In the genomic region with DNA sequence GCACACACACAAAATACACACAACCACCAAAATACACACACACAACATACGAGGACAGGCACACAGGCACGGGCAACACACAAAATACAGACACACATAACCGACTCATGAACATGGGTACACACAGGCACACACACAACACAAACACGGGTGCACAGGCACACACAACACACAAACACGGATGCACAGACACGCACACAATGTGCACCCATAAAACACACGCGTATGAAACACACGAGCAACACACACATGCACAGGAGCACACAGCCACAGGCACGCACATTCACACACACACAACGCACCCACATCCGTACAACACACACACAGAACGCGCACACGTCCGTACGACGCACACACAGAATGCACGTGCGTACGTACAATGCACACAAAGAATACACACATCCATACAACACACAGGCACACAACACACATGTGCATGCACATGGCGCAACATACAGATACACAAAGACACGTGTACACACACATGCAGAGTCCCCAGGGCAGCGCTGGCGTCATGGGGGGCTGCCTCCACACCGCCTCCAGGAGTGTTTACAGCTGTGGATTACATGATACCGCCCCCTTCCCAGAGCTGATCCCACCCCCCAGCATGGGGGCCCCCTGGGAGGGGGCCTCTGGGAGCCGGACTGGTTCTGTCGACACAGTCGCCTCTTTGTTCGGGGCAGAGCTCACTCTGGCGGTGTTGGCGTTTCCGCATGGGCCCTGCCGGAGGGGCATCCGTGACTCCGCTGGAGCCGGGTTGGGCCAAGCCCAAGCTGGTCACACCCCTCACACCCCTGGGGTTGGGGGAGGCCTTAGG, we compare ENCODE assay signal across 8 cellular contexts. TPM values are rescaled to one million over a fixed set of nuclear protein-coding genes. Genes with fewer than 3 reads are reported as not detected.
DNase-seq lines count a peak whose midpoint lies in the region; ATAC-seq and TF ChIP-seq lines count a peak whose summit lies in the region.

No MANE protein-coding gene starts in this region.

- H3K4me3 ChIP-seq in Caco-2 (ENCODE audit: low read depth, low read length) (no peak overlapping the region), SJCRH30 (peak overlapping the region; percentile 89), fibroblast of mammary gland (ENCODE audit: control insufficient read depth, low read depth, low read length) (peak overlapping the region; percentile 84), rectal smooth muscle tissue (ENCODE audit: low read length) (peak overlapping the region; percentile 11)

- no TSS peak for BruUV-seq in Caco-2 (replicated peaks; lab: Mats Ljungman, UMichigan)

- H3K27me3 Mint-ChIP-seq in Caco-2 (ENCODE audit: insufficient read depth, unreplicated experiment): no peaks in the 10 kb centered on the region

- H3K27me3 ChIP-seq in Caco-2 (replicated peaks; ENCODE audit: control insufficient read depth, insufficient read depth, low read length) (no peaks in the 10 kb centered on the region), SJCRH30 (no peaks in the 10 kb centered on the region), rectal smooth muscle tissue (ENCODE audit: control insufficient read depth, insufficient read depth, low read length) (no peaks in the 10 kb centered on the region)

- CTCF ChIA-PET in Caco-2 (lab: Charles Lee): no interaction called here

- H3K36me3 Mint-ChIP-seq in Caco-2 (ENCODE audit: insufficient read depth, unreplicated experiment): peaks cover 17% of the 10 kb centered on the region

- H3K36me3 ChIP-seq in Caco-2 (ENCODE audit: control insufficient read depth, insufficient read depth, low read length) (no peaks in the 10 kb centered on the region), SJCRH30 (peaks cover 24% of the 10 kb centered on the region), rectal smooth muscle tissue (ENCODE audit: control insufficient read depth, insufficient read depth, low read length) (peaks cover 4% of the 10 kb centered on the region)

- H3K4me1 Mint-ChIP-seq in Caco-2 (ENCODE audit: low read depth, unreplicated experiment): peaks cover 9% of the 10 kb centered on the region

- ATAC-seq in HG02840 (IDR thresholded peaks at IDR 0.05; ENCODE audit: low FRiP score, unreplicated experiment) (no peak), GM21717 (IDR thresholded peaks at IDR 0.05; ENCODE audit: unreplicated experiment) (no peak)

- peak overlapping the region; percentile 100 for H3K27ac ChIP-seq in SJCRH30
- peak overlapping the region; percentile 86 for H3K27ac ChIP-seq in rectal smooth muscle tissue (ENCODE audit: low read depth, low read length)

- peak overlapping the region; percentile 42 for H3K4me3 Mint-ChIP-seq in Caco-2 (ENCODE audit: unreplicated experiment)

- H3K9me3 ChIP-seq in Caco-2 (no peaks in the 10 kb centered on the region), SJCRH30 (replicated peaks) (no peaks in the 10 kb centered on the region)

- DNase-seq in Caco-2: no peak
- peak; percentile 80 to 81 for DNase-seq in SJCRH30
- no peak for DNase-seq in fibroblast of mammary gland (ENCODE audit: low read depth)
- no peak for DNase-seq in SHP77 treated with DMSO at 0.1 percent for 48 hours (lab: John Stamatoyannopoulos, UW)
- no peak for DNase-seq in effector CD8-positive, alpha-beta T cell (lab: John Stamatoyannopoulos, UW)

- H3K27ac Mint-ChIP-seq in Caco-2 (ENCODE audit: unreplicated experiment): peak overlapping the region; percentile 7

- H3K4me1 ChIP-seq in Caco-2 (0 out of 2 replicates have a peak, but pooled peaks cover 3% of the 10 kb centered on the region), SJCRH30 (peaks cover 14% of the 10 kb centered on the region; the same call in 1 of the 2 replicates), rectal smooth muscle tissue (ENCODE audit: control insufficient read depth, insufficient read depth, low read length) (peaks cover 33% of the 10 kb centered on the region)

- H3K9me3 Mint-ChIP-seq in Caco-2 (ENCODE audit: unreplicated experiment): no peaks in the 10 kb centered on the region

- POLR2A ChIA-PET in Caco-2 (lab: Charles Lee): no interaction called here

- no peak overlapping the region for H3K9ac ChIP-seq in rectal smooth muscle tissue (ENCODE audit: low read length)

- no peak for TF ChIP-seq CTCF in Caco-2 (IDR thresholded peaks at IDR 0.05; ENCODE audit: insufficient read depth in 1 of 2, low read depth in 1 of 2, low read length in 1 of 2, severe bottlenecking in 1 of 2, unreplicated experiment in 1 of 2)
- TF ChIP-seq CTCF in fibroblast of mammary gland (conservative IDR thresholded peaks at IDR 0.05; ENCODE audit: control insufficient read depth, insufficient read depth, low read depth, low read length): no peak

- intact Hi-C loops in Caco-2 (cut with micrococcal nuclease; ENCODE audit: unreplicated experiment): no loop called here

RNA-seq across cellular contexts. Expression of gene SBNO2, which starts 2.9 kb away (rescaled TPM):
- total RNA-seq in Caco-2 (2022): 37.3 and 41.2 TPM in 2 replicates
- 15.0 and 17.1 TPM in 2 replicates for total RNA-seq in SJCRH30 (2014; rRNA removed; shearing (Covaris generic))

RNA-seq across cellular contexts. Expression of gene STK11, which starts 34.4 kb away (rescaled TPM):
- 56.7 and 58.1 TPM in 2 replicates for total RNA-seq in Caco-2 (2022)
- total RNA-seq in SJCRH30 (2014; rRNA removed; shearing (Covaris generic)): 40.4 and 43.6 TPM in 2 replicates

Comparison
In these comparisons a context has a peak if more than half of its experiments do, and no peak if none do; other contexts are left out.
1. DNase-seq: peak in SJCRH30 (2 of 2); none in Caco-2 (0 of 2), fibroblast of mammary gland (single experiment), SHP77 treated with DMSO at 0.1 percent for 48 hours (single experiment) and effector CD8-positive, alpha-beta T cell (single experiment).